24 cellular contexts compared by ENCODE assay signal in the genomic region with DNA sequence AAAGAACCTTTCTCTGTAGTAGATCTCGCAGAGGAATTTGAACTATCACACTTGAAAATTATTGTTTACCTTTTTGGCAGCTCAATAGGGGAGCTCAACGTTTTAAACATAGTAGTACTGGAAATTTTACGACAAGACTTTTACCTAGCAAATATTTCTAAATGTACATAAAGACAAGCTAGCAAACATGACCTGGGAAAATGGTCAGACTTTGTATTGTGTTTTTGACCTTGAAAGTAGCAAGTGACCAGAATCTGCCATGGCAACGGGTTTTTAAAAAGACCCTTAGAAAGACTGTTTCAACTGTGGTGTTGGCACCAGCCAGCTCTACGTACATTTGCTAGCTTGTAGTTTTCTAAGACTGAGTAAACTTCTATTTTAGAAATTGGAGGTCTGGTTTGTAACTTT.
"Had no signal": no experiment of that assay in that cellular context is flagged by ENCODE, and none has a peak within 500 bp of the region (broad histone marks: within the 10 kb centered on the region; RNA-seq: fewer than 3 reads in every experiment).

No MANE protein-coding gene starts in this region.

- H3K4me1 ChIP-seq: colonic mucosa, gastrocnemius medialis, left ventricle myocardium inferior, neural progenitor cell, parathyroid adenoma, prostate gland, right atrium auricular region, sigmoid colon, tibial nerve, uterus had no signal

- H3K4me2 ChIP-seq: neural progenitor cell had no signal

- H3K27ac ChIP-seq: colonic mucosa, epithelial cell of prostate, gastrocnemius medialis, left ventricle myocardium inferior, neural progenitor cell, parathyroid adenoma, prostate gland, right atrium auricular region, thoracic aorta, tibial nerve, uterus had no signal

- H2AFZ ChIP-seq: neural progenitor cell, parathyroid adenoma had no signal

- H3K9me3 ChIP-seq: colonic mucosa, gastrocnemius medialis, left ventricle myocardium inferior, mucosa of descending colon, prostate gland, right atrium auricular region, sigmoid colon, thoracic aorta, uterus had no signal

- H3K79me2 ChIP-seq: parathyroid adenoma had no signal

- ATAC-seq: gastrocnemius medialis; left cardiac atrium; naive thymus-derived CD4-positive, alpha-beta T cell; stimulated activated memory B cell treated with anti-CD40 and anti-IgM and Interleukin-4, amounts not matched to agents 10 μg/mL and 1 μg/mL and 100 μg/mL, for 72 hours; stimulated activated naive CD8-positive, alpha-beta T cell treated with anti-CD3 and anti-CD28 coated beads, Interleukin-15, Interleukin-2, amounts not matched to agents 100 U/mL and 50 U/mL, for 24 hours had no signal

- H3K4me3 ChIP-seq: colonic mucosa, gastrocnemius medialis, left ventricle myocardium inferior, mucosa of descending colon, neural progenitor cell, prostate gland, right atrium auricular region, sigmoid colon, thoracic aorta, tibial nerve, uterus had no signal

- H3K27me3 ChIP-seq: colonic mucosa, gastrocnemius medialis, neural progenitor cell, right atrium auricular region, sigmoid colon, tibial nerve, upper lobe of left lung, uterus had no signal

- DNase-seq: colonic mucosa; effector CD8-positive, alpha-beta T cell; foreskin fibroblast; gastrocnemius medialis; head of caudate nucleus; left cardiac atrium; left ventricle myocardium inferior; mesenchymal stem cell; mucosa of descending colon; naive thymus-derived CD4-positive, alpha-beta T cell; sigmoid colon; stimulated activated CD4-positive, alpha-beta T cell treated with anti-CD3 and anti-CD28 coated beads, Interleukin-4, amount 100 ng/mL, for 4 hours; substantia nigra; upper lobe of left lung; uterus had no signal

- H3K36me3 ChIP-seq: colonic mucosa, gastrocnemius medialis, left ventricle myocardium inferior, neural progenitor cell, prostate gland, right atrium auricular region, sigmoid colon, thoracic aorta, tibial nerve, upper lobe of left lung, uterus had no signal
